31 cellular contexts compared by ENCODE assay signal in the genomic region with DNA sequence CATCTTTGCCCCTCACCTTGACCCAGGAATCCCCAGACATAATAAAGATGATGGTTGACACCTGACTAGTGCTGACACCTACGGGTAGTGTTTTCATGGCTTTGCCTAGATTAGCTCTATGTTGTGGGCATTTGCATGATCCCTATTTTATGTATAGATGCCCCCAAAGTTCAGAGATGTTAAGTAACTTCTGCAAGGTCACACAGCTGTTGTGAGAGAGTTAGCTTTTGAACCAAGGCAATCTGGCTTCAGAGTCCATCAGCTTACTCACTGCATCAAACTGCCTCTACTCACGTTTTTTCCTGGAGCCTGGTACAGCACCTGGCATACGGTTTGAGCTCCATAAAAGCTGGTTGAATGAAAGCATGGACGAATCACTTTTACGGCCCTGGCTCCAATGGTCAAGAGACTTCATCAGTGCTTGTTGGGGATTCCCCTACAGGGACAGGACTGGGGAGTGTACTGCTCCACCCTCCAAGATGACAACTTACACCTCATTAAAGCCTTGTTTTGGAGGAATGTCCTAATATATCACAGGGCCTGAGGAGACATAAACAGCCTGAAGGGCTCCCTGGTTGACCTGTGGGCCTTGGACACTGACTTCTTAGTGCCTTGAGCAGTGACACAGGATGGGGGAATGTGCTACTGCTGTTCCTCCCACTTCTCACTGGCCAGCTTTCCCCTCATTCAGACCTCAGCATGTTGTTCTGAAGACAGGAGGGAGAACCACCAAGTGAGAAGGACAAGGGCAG.
"Had no signal": no experiment of that assay in that cellular context is flagged by ENCODE, and none has a peak within 500 bp of the region (broad histone marks: within the 10 kb centered on the region; RNA-seq: fewer than 3 reads in every experiment).

No MANE protein-coding gene starts in this region.

- H3K36me3 ChIP-seq: adrenal gland, cardiac muscle cell, colonic mucosa, esophagus squamous epithelium had no signal

- H3K4me3 Mint-ChIP-seq: activated CD4-positive, alpha-beta memory T cell treated with anti-CD3 and anti-CD28 coated beads for 36 hours; activated CD4-positive, alpha-beta T cell treated with anti-CD3 and anti-CD28 coated beads for 36 hours; activated CD4-positive, alpha-beta T cell treated with anti-CD3 and anti-CD28 coated beads, Interleukin-2, amount 10 ng/mL, durations not matched to agents 24 days and 14 days; activated CD8-positive, alpha-beta memory T cell treated with anti-CD3 and anti-CD28 coated beads, Interleukin-2, amount 10 ng/mL, durations not matched to agents 7 days and 5 days; activated CD8-positive, alpha-beta T cell treated with anti-CD3 and anti-CD28 coated beads, Interleukin-2, amount 10 ng/mL, durations not matched to agents 7 days and 5 days; activated naive CD4-positive, alpha-beta T cell treated with anti-CD3 and anti-CD28 coated beads, Interleukin-2, amount 10 ng/mL, durations not matched to agents 7 days and 5 days; activated T-cell treated with anti-CD3 and anti-CD28 coated beads, Interleukin-2, amount 50 U/mL, for 24 hours; activated T-cell treated with anti-CD3 and anti-CD28 coated beads, Interleukin-2, amount 50 U/mL, for 72 hours had no signal

- H3K27ac ChIP-seq: adrenal gland, body of pancreas, cardiac muscle cell, colonic mucosa, epithelial cell of prostate, esophagus squamous epithelium had no signal

- H3K27ac Mint-ChIP-seq: activated CD4-positive, alpha-beta memory T cell treated with anti-CD3 and anti-CD28 coated beads for 36 hours; activated CD4-positive, alpha-beta T cell treated with anti-CD3 and anti-CD28 coated beads for 36 hours; activated CD4-positive, alpha-beta T cell treated with anti-CD3 and anti-CD28 coated beads, Interleukin-2, amount 10 ng/mL, durations not matched to agents 24 days and 14 days; activated CD8-positive, alpha-beta memory T cell treated with anti-CD3 and anti-CD28 coated beads, Interleukin-2, amount 10 ng/mL, durations not matched to agents 7 days and 5 days; activated CD8-positive, alpha-beta T cell treated with anti-CD3 and anti-CD28 coated beads, Interleukin-2, amount 10 ng/mL, durations not matched to agents 7 days and 5 days; activated naive CD4-positive, alpha-beta T cell treated with anti-CD3 and anti-CD28 coated beads, Interleukin-2, amount 10 ng/mL, durations not matched to agents 7 days and 5 days; activated naive CD4-positive, alpha-beta T cell treated with anti-CD3 and anti-CD28 coated beads, Interleukin-2, amount 50 U/mL, for 72 hours; activated T-cell treated with anti-CD3 and anti-CD28 coated beads, Interleukin-2, amount 50 U/mL, for 24 hours; activated T-cell treated with anti-CD3 and anti-CD28 coated beads, Interleukin-2, amount 50 U/mL, for 72 hours had no signal

- H3K4me1 Mint-ChIP-seq: activated CD4-positive, alpha-beta T cell treated with anti-CD3 and anti-CD28 coated beads for 36 hours; activated CD4-positive, alpha-beta T cell treated with anti-CD3 and anti-CD28 coated beads, Interleukin-2, amount 10 ng/mL, durations not matched to agents 24 days and 14 days; activated CD8-positive, alpha-beta memory T cell treated with anti-CD3 and anti-CD28 coated beads, Interleukin-2, amount 10 ng/mL, durations not matched to agents 7 days and 5 days; activated naive CD4-positive, alpha-beta T cell treated with anti-CD3 and anti-CD28 coated beads, Interleukin-2, amount 10 ng/mL, durations not matched to agents 7 days and 5 days had no signal

- H3K4me1 ChIP-seq: adrenal gland, body of pancreas, colonic mucosa, esophagus squamous epithelium had no signal

- H3K36me3 Mint-ChIP-seq: activated CD4-positive, alpha-beta memory T cell treated with anti-CD3 and anti-CD28 coated beads for 36 hours; activated CD8-positive, alpha-beta memory T cell treated with anti-CD3 and anti-CD28 coated beads, Interleukin-2, amount 10 ng/mL, durations not matched to agents 7 days and 5 days; activated naive CD4-positive, alpha-beta T cell treated with anti-CD3 and anti-CD28 coated beads, Interleukin-2, amount 10 ng/mL, durations not matched to agents 7 days and 5 days; activated naive CD4-positive, alpha-beta T cell treated with anti-CD3 and anti-CD28 coated beads, Interleukin-2, amount 50 U/mL, for 72 hours had no signal

- H3K4me3 ChIP-seq: adrenal gland, body of pancreas, cardiac muscle cell, colonic mucosa, esophagus squamous epithelium had no signal

- DNase-seq: activated CD4-positive, alpha-beta memory T cell treated with anti-CD3 and anti-CD28 coated beads for 36 hours; activated CD4-positive, alpha-beta T cell treated with anti-CD3 and anti-CD28 coated beads for 36 hours; activated CD4-positive, alpha-beta T cell treated with anti-CD3 and anti-CD28 coated beads, Interleukin-2, amount 10 ng/mL, durations not matched to agents 24 days and 14 days; activated CD4-positive, CD25-positive, alpha-beta regulatory T cell; activated CD4-positive, CD25-positive, alpha-beta regulatory T cell treated with anti-CD3 and anti-CD28 coated beads, Interleukin-2, amount 50 U/mL, for 72 hours; activated CD8-positive, alpha-beta memory T cell treated with anti-CD3 and anti-CD28 coated beads, Interleukin-2, amount 10 ng/mL, durations not matched to agents 7 days and 5 days; activated CD8-positive, alpha-beta memory T cell treated with anti-CD3 and anti-CD28 coated beads, Interleukin-2, amount 50 U/mL, for 48 hours; activated CD8-positive, alpha-beta T cell treated with anti-CD3 and anti-CD28 coated beads, Interleukin-2, amount 10 ng/mL, durations not matched to agents 7 days and 5 days; activated gamma-delta T cell; activated naive CD4-positive, alpha-beta T cell; activated naive CD4-positive, alpha-beta T cell treated with anti-CD3 and anti-CD28 coated beads, Interleukin-2, amount 10 ng/mL, durations not matched to agents 7 days and 5 days; activated T-cell treated with anti-CD3 and anti-CD28 coated beads for 4 hours; activated T-cell treated with anti-CD3 and anti-CD28 coated beads, Interleukin-2, amount 50 U/mL, for 24 hours; activated T-cell treated with anti-CD3 and anti-CD28 coated beads, Interleukin-2, amount 50 U/mL, for 72 hours; adrenal gland; amygdala; aorta; body of pancreas; central memory CD4-positive, alpha-beta T cell; cerebellar nuclear complex; colonic mucosa; effector CD8-positive, alpha-beta T cell; esophagus squamous epithelium; foreskin fibroblast; T-helper 2 cell had no signal

- H3K9me3 ChIP-seq: adrenal gland, body of pancreas, colonic mucosa, esophagus squamous epithelium had no signal

- H3K27me3 ChIP-seq: adrenal gland, body of pancreas, cardiac muscle cell, colonic mucosa, esophagus squamous epithelium had no signal

- H3K9me3 Mint-ChIP-seq: activated CD4-positive, alpha-beta memory T cell treated with anti-CD3 and anti-CD28 coated beads for 36 hours; activated CD4-positive, alpha-beta T cell treated with anti-CD3 and anti-CD28 coated beads, Interleukin-2, amount 10 ng/mL, durations not matched to agents 24 days and 14 days; activated naive CD4-positive, alpha-beta T cell treated with anti-CD3 and anti-CD28 coated beads, Interleukin-2, amount 50 U/mL, for 72 hours; activated T-cell treated with anti-CD3 and anti-CD28 coated beads, Interleukin-2, amount 50 U/mL, for 24 hours; activated T-cell treated with anti-CD3 and anti-CD28 coated beads, Interleukin-2, amount 50 U/mL, for 72 hours had no signal

- H3K27me3 Mint-ChIP-seq: activated CD4-positive, alpha-beta memory T cell treated with anti-CD3 and anti-CD28 coated beads for 36 hours; activated CD4-positive, alpha-beta T cell treated with anti-CD3 and anti-CD28 coated beads, Interleukin-2, amount 10 ng/mL, durations not matched to agents 24 days and 14 days; activated naive CD4-positive, alpha-beta T cell treated with anti-CD3 and anti-CD28 coated beads, Interleukin-2, amount 10 ng/mL, durations not matched to agents 7 days and 5 days; activated T-cell treated with anti-CD3 and anti-CD28 coated beads, Interleukin-2, amount 50 U/mL, for 24 hours had no signal

- ATAC-seq: activated CD4-positive, alpha-beta T cell treated with anti-CD3 and anti-CD28 coated beads for 36 hours; activated CD8-positive, alpha-beta memory T cell treated with anti-CD3 and anti-CD28 coated beads, Interleukin-2, amount 10 ng/mL, durations not matched to agents 7 days and 5 days; activated CD8-positive, alpha-beta T cell treated with anti-CD3 and anti-CD28 coated beads, Interleukin-2, amount 10 ng/mL, durations not matched to agents 7 days and 5 days; activated naive CD4-positive, alpha-beta T cell treated with anti-CD3 and anti-CD28 coated beads, Interleukin-2, amount 50 U/mL, for 72 hours; activated T-cell treated with anti-CD3 and anti-CD28 coated beads, Interleukin-2, amount 50 U/mL, for 72 hours; body of pancreas had no signal

- FAIRE-seq: endometrium, endothelial cell of umbilical vein, frontal cortex had no signal
